ENCODE assay signal across 9 cellular contexts in genomic region chr19:45402469-45403070, GRCh38. TPM values are rescaled to one million over a fixed set of nuclear protein-coding genes. Genes with fewer than 3 reads are reported as not detected.
DNase-seq lines count a peak whose midpoint lies in the region; ATAC-seq and TF ChIP-seq lines count a peak whose summit lies in the region.
"Had no signal": no experiment of that assay in that cellular context is flagged by ENCODE, and none has a peak within 500 bp of the region (broad histone marks: within the 10 kb centered on the region; RNA-seq: fewer than 3 reads in every experiment).

No MANE protein-coding gene starts in this region.

- no peak overlapping the region for H3K27ac Mint-ChIP-seq in CD8-positive, alpha-beta T cell
- no peak overlapping the region for H3K27ac Mint-ChIP-seq in endothelial cell (ENCODE audit: unreplicated experiment)
- H3K27ac Mint-ChIP-seq: activated naive CD4-positive, alpha-beta T cell treated with anti-CD3 and anti-CD28 coated beads, Interleukin-2, amount 50 U/mL, for 24 hours had no signal

- no peak overlapping the region for H3K27ac ChIP-seq in CD8-positive, alpha-beta T cell (ENCODE audit: low read depth, low read length)
- no peak overlapping the region for H3K27ac ChIP-seq in neuronal stem cell (replicated peaks; ENCODE audit: low read length)

- H3K36me3 ChIP-seq in CD8-positive, alpha-beta T cell (ENCODE audit: insufficient read depth, low read length) = no peaks in the 10 kb centered on the region
- H3K36me3 ChIP-seq in neuronal stem cell (replicated peaks in 1 of 2; ENCODE audit: control insufficient read depth in 2 of 2, insufficient read depth in 2 of 2, low read length in 2 of 2) = no peaks in the 10 kb centered on the region

- no peak overlapping the region for H3K9ac ChIP-seq in neuronal stem cell (ENCODE audit: low read depth, low read length, poor library complexity)

- TF ChIP-seq POLR2A in NB4 (IDR thresholded peaks at IDR 0.05; ENCODE audit: extremely low read depth, insufficient read length) = no peak

- H3K27me3 ChIP-seq in CD8-positive, alpha-beta T cell (ENCODE audit: insufficient read depth, low read length) = peaks cover 33% of the 10 kb centered on the region
- peaks cover 11 to 54% (median 18%) of the 10 kb centered on the region in 3 experiments for H3K27me3 ChIP-seq in neuronal stem cell (ENCODE audit: control insufficient read depth in 3 of 3, insufficient read depth in 3 of 3, low read depth in 1 of 3, low read length in 3 of 3)

- H3K23ac ChIP-seq in neuronal stem cell (ENCODE audit: low read depth, low read length, poor library complexity) = no peak overlapping the region

- intact Hi-C loops in CD8-positive, alpha-beta T cell (cut with DNase I, micrococcal nuclease) = loop anchor here in 1 of 2 experiments (10.0 kb wide), 1 partner anchor 392 kb away; the partner anchor contains the start of gene DMWD

- H3K9me3 ChIP-seq in CD8-positive, alpha-beta T cell (ENCODE audit: low read length) = no peaks in the 10 kb centered on the region
- peaks cover 0 to 1% of the 10 kb centered on the region in 2 donors for H3K9me3 ChIP-seq in neuronal stem cell (replicated peaks in 1 of 2; ENCODE audit: control insufficient read depth in 2 of 2, insufficient read depth in 1 of 2, low read depth in 1 of 2, low read length in 2 of 2)

- WGBS in neuronal stem cell (ENCODE audit: extremely low coverage in 2 of 2, insufficient read length in 2 of 2, insufficient replicate concordance in 1 of 2), 2 donors = no CpG with 5 or more reads among the region's 32 CpGs

- H4K8ac ChIP-seq in neuronal stem cell (ENCODE audit: low read depth, low read length) = no peak overlapping the region

- peak; percentile 18 for TF ChIP-seq CTCF in CD8-positive, alpha-beta T cell (IDR thresholded peaks at IDR 0.05)
- TF ChIP-seq CTCF in NB4 (IDR thresholded peaks at IDR 0.05; ENCODE audit: low read depth, low read length) (no peak), endothelial cell (IDR thresholded peaks at IDR 0.05; ENCODE audit: unreplicated experiment) (peak; percentile 77)

- H2BK12ac ChIP-seq in neuronal stem cell (ENCODE audit: low read length) = no peak overlapping the region

- peaks cover 2% of the 10 kb centered on the region for H3K79me1 ChIP-seq in neuronal stem cell (ENCODE audit: low read depth, low read length)

- no peaks in the 10 kb centered on the region for H3K9me3 Mint-ChIP-seq in CD8-positive, alpha-beta T cell
- H3K9me3 Mint-ChIP-seq in endothelial cell (ENCODE audit: unreplicated experiment) = no peaks in the 10 kb centered on the region
- H3K9me3 Mint-ChIP-seq: activated naive CD4-positive, alpha-beta T cell treated with anti-CD3 and anti-CD28 coated beads, Interleukin-2, amount 50 U/mL, for 24 hours had no signal

- peak in 2 of 7 experiments; percentile 27 to 41 for DNase-seq in CD8-positive, alpha-beta T cell
- DNase-seq in NB4 (ENCODE audit: low read depth) (peak; percentile 26), endothelial cell (ENCODE audit: low spot score) (peak; percentile 79), neuronal stem cell (ENCODE audit: low spot score) (no peak)
- no peak for DNase-seq in effector CD4-positive, alpha-beta T cell

- no peak overlapping the region for H3K4ac ChIP-seq in neuronal stem cell (ENCODE audit: low read length)

- H4K91ac ChIP-seq in neuronal stem cell (ENCODE audit: low read depth, low read length, poor library complexity) = no peak overlapping the region

- no peak overlapping the region for H2AK5ac ChIP-seq in neuronal stem cell (ENCODE audit: low read depth, low read length)

- peaks cover 42% of the 10 kb centered on the region for H3K27me3 Mint-ChIP-seq in CD8-positive, alpha-beta T cell (ENCODE audit: low read depth)
- H3K27me3 Mint-ChIP-seq in endothelial cell (ENCODE audit: unreplicated experiment) = peaks cover 12% of the 10 kb centered on the region

- no peak overlapping the region for H3K4me3 Mint-ChIP-seq in CD8-positive, alpha-beta T cell
- H3K4me3 Mint-ChIP-seq in endothelial cell (ENCODE audit: unreplicated experiment) = no peak overlapping the region
- H3K4me3 Mint-ChIP-seq: activated naive CD4-positive, alpha-beta T cell treated with anti-CD3 and anti-CD28 coated beads, Interleukin-2, amount 50 U/mL, for 24 hours had no signal

- no peak overlapping the region for H2BK120ac ChIP-seq in neuronal stem cell (ENCODE audit: low read depth, low read length)

- no peak for ATAC-seq in CD8-positive, alpha-beta T cell
- no peak for ATAC-seq in HG03342 (IDR thresholded peaks at IDR 0.05; ENCODE audit: unreplicated experiment)
- no peak for ATAC-seq in GM18520 (IDR thresholded peaks at IDR 0.05; ENCODE audit: unreplicated experiment)
- no peak for ATAC-seq in HG03442 (IDR thresholded peaks at IDR 0.05; ENCODE audit: unreplicated experiment)

- H3K36me3 Mint-ChIP-seq in CD8-positive, alpha-beta T cell = peaks cover 4% of the 10 kb centered on the region
- H3K36me3 Mint-ChIP-seq in endothelial cell (ENCODE audit: low read depth, unreplicated experiment) = no peaks in the 10 kb centered on the region

- H2BK15ac ChIP-seq in neuronal stem cell (ENCODE audit: low read length) = no peak overlapping the region

- CTCF ChIA-PET in CD8-positive, alpha-beta T cell (lab: Charles Lee) = interaction anchor here (0.6 to 1.9 kb wide), 5 partner anchors 10 to 279 kb away, joined by 3 to 9 read pairs (median 4); no protein-coding TSS in a partner anchor

- H2AFZ ChIP-seq in neuronal stem cell (ENCODE audit: low read length) = no peak overlapping the region

- peaks cover 34% of the 10 kb centered on the region for H3K4me1 Mint-ChIP-seq in CD8-positive, alpha-beta T cell (ENCODE audit: low read depth)
- H3K4me1 Mint-ChIP-seq in endothelial cell (ENCODE audit: unreplicated experiment) = peaks cover 19% of the 10 kb centered on the region

- POLR2A ChIA-PET in CD8-positive, alpha-beta T cell (lab: Charles Lee) = no interaction called here

- H2BK5ac ChIP-seq in neuronal stem cell (ENCODE audit: low read length) = no peak overlapping the region

- peak overlapping the region; percentile 44 for H3K4me2 ChIP-seq in neuronal stem cell (ENCODE audit: insufficient read depth, low read length, poor library complexity, severe bottlenecking)

- no peak overlapping the region for H3K4me3 ChIP-seq in CD8-positive, alpha-beta T cell (ENCODE audit: low read depth, low read length)
- no peak overlapping the region for H3K4me3 ChIP-seq in NB4 (ENCODE audit: low read depth, low read length)
- no peak overlapping the region for H3K4me3 ChIP-seq in neuronal stem cell (ENCODE audit: low read length in 2 of 2)

- no peak overlapping the region for H3K14ac ChIP-seq in neuronal stem cell (ENCODE audit: low read length)

- H3K4me1 ChIP-seq in CD8-positive, alpha-beta T cell (ENCODE audit: insufficient read depth, low read length) = peaks cover 30% of the 10 kb centered on the region
- peaks cover 21 to 24% of the 10 kb centered on the region in 2 donors for H3K4me1 ChIP-seq in neuronal stem cell (ENCODE audit: control insufficient read depth in 2 of 2, insufficient read depth in 1 of 2, low read depth in 1 of 2, low read length in 2 of 2)

- H3K18ac ChIP-seq in neuronal stem cell (ENCODE audit: low read length) = no peak overlapping the region

RNA-seq across cellular contexts. Expression of gene PPP1R13L, which starts 2.3 kb away (rescaled TPM):
- 1 to 10 TPM; 2.5 to 3.6 TPM for total RNA-seq in CD8-positive, alpha-beta T cell
- 13.2 TPM for total RNA-seq in endothelial cell (ENCODE audit: unreplicated experiment)
- polyA plus RNA-seq in neuronal stem cell (2013, experiment 1 of 2) = 11.0 TPM
- 9.8 TPM for polyA plus RNA-seq in neuronal stem cell (2013, experiment 2 of 2)

RNA-seq across cellular contexts. Expression of gene POLR1G, which starts 3.9 kb away (rescaled TPM):
- under 1 TPM; 0.27 to 0.44 TPM for total RNA-seq in CD8-positive, alpha-beta T cell
- 4.4 TPM for total RNA-seq in endothelial cell (ENCODE audit: unreplicated experiment)
- 6.4 TPM for polyA plus RNA-seq in neuronal stem cell (2013, experiment 1 of 2)
- polyA plus RNA-seq in neuronal stem cell (2013, experiment 2 of 2) = 6.4 TPM

RNA-seq across cellular contexts. Expression of gene ERCC1, which starts 21.1 kb away (rescaled TPM):
- total RNA-seq in CD8-positive, alpha-beta T cell = 10 to 100 TPM; 28.7 to 31.5 TPM
- total RNA-seq in endothelial cell (ENCODE audit: unreplicated experiment) = 62.8 TPM
- 90.0 TPM for polyA plus RNA-seq in neuronal stem cell (2013, experiment 1 of 2)
- polyA plus RNA-seq in neuronal stem cell (2013, experiment 2 of 2) = 87.6 TPM

RNA-seq across cellular contexts. Expression of gene ERCC2, which starts 32.2 kb away (rescaled TPM):
- total RNA-seq in CD8-positive, alpha-beta T cell = 10 to 100 TPM in 1 of 2 experiments, 1 to 10 TPM in 1; 9.1 to 11.8 TPM
- total RNA-seq in endothelial cell (ENCODE audit: unreplicated experiment) = 44.2 TPM
- 68.8 TPM for polyA plus RNA-seq in neuronal stem cell (2013, experiment 1 of 2)
- 73.1 TPM for polyA plus RNA-seq in neuronal stem cell (2013, experiment 2 of 2)

Comparison
In these comparisons a context has a peak if more than half of its experiments do, and no peak if none do; other contexts are left out.
1. DNase-seq: peak in NB4 (single experiment) and endothelial cell (single experiment); none in neuronal stem cell (single experiment) and effector CD4-positive, alpha-beta T cell (single experiment).